24 cellular contexts compared by ENCODE assay signal in genomic region chr16:17607624-17608023, GRCh38.
A peak's percentile ranks its signal among the peaks of the same experiment; 100 is the strongest.
DNase-seq lines count a peak whose midpoint lies in the region; ATAC-seq, FAIRE-seq and TF ChIP-seq lines count a peak whose summit lies in the region.
"Had no signal": no experiment of that assay in that cellular context is flagged by ENCODE, and none has a peak within 500 bp of the region (broad histone marks: within the 10 kb centered on the region; RNA-seq: fewer than 3 reads in every experiment).

No MANE protein-coding gene starts in this region.

- in situ Hi-C loops in HepG2 (cut with HindIII; ENCODE audit: extremely low pct_ligation_motif_present, low pct_unique_long_range_greater_than_20kb): no loop called here

- H3K27me3 ChIP-seq in HepG2 (ENCODE audit: control insufficient read depth in 1 of 2, insufficient read depth in 2 of 2, low read length in 2 of 2): no peaks in the 10 kb centered on the region; a peak in 1 of 5 replicates

- H3K9me3 ChIP-seq in HepG2 (ENCODE audit: low read length): no peaks in the 10 kb centered on the region
- H3K9me3 ChIP-seq: neutrophil, transverse colon had no signal

- no peak for TF ChIP-seq RAD21 in HepG2 (CRISPR knock-in tag; IDR thresholded peaks at IDR 0.05)

- H4K20me1 ChIP-seq in HepG2 (ENCODE audit: insufficient read depth, low read length): no peaks in the 10 kb centered on the region

- H3K27ac ChIP-seq in HepG2 (ENCODE audit: extremely low read length, insufficient read depth, low read length): no peak overlapping the region
- H3K27ac ChIP-seq: neutrophil, transverse colon had no signal

- CTCF ChIA-PET in HepG2 (lab: Yijun Ruan, JAX; ENCODE audit: low intra/inter-chr PET ratio, low total read pairs): no interaction called here

- intact Hi-C loops in HepG2 (cut with micrococcal nuclease; ENCODE audit: unreplicated experiment): no loop called here

- 6% methylated on average over 6 of the region's 6 CpGs for WGBS in HepG2 (ENCODE audit: low lambda C conversion rate)

- FAIRE-seq in HepG2 (lab: Jason Lieb, UNC): no peak
- FAIRE-seq: astrocyte, endometrium, keratinocyte had no signal

- TF ChIP-seq CTCF in HepG2 (CRISPR knock-in tag; IDR thresholded peaks at IDR 0.05): no peak

- no peaks in the 10 kb centered on the region for H3K79me2 ChIP-seq in HepG2 (ENCODE audit: insufficient read depth, low read length)

- no peak for TF ChIP-seq EP300 in HepG2 (IDR thresholded peaks at IDR 0.05; ENCODE audit: low read depth in 2 of 2, low read length in 2 of 2)
- TF ChIP-seq EP300 in HepG2 (CRISPR knock-in tag; IDR thresholded peaks at IDR 0.05; ENCODE audit: borderline replicate concordance): no peak

- H3K4me3 ChIP-seq in HepG2 (replicated peaks in 1 of 3; ENCODE audit: insufficient read depth in 1 of 3, low read depth in 2 of 3, low read length in 3 of 3): no peak overlapping the region
- H3K4me3 ChIP-seq: GM23338, lung, transverse colon had no signal

- BruUV-seq in HepG2 (replicated peaks; lab: Mats Ljungman, UMichigan): no TSS peak

- H2AFZ ChIP-seq in HepG2 (ENCODE audit: low read length): no peak overlapping the region
- H2AFZ ChIP-seq: GM23338 had no signal

- H3K4me2 ChIP-seq in HepG2 (ENCODE audit: low read depth, low read length): no peak overlapping the region
- H3K4me2 ChIP-seq: GM23338 had no signal

- H3K9ac ChIP-seq in HepG2 (ENCODE audit: insufficient read depth, low read depth, low read length): no peak overlapping the region

- no peak for TF ChIP-seq POLR2A in HepG2 (IDR thresholded peaks at IDR 0.05; ENCODE audit: insufficient read depth in 1 of 2, low read depth in 2 of 2, low read length in 2 of 2)

- ATAC-seq in HG03045 (IDR thresholded peaks at IDR 0.05; ENCODE audit: unreplicated experiment): no peak
- ATAC-seq in GM19467 (IDR thresholded peaks at IDR 0.05; ENCODE audit: unreplicated experiment): no peak
- no peak for ATAC-seq in HepG2
- ATAC-seq: activated CD4-positive, CD25-positive, alpha-beta regulatory T cell treated with anti-CD3 and anti-CD28 coated beads, Interleukin-2, amount 50 U/mL, for 24 hours; GM23338 had no signal

- DNase-seq in NCI-H1417 (lab: John Stamatoyannopoulos, UW) (peak in 2 of 3 experiments; percentile 22 to 66), NCI-H1417 treated with DMSO at 0.1 percent for 48 hours (lab: John Stamatoyannopoulos, UW) (no peak), NCI-H1105 (lab: John Stamatoyannopoulos, UW) (peak; percentile 11), NCI-H345 treated with DMSO at 0.1 percent for 48 hours (lab: John Stamatoyannopoulos, UW; ENCODE audit: unreplicated experiment) (peak; percentile 46), left kidney (ENCODE audit: low read depth, low spot score) (peak; percentile 12), HepG2 (ENCODE audit: low spot score) (no peak)
- DNase-seq: 8988T; activated CD4-positive, alpha-beta memory T cell treated with anti-CD3 and anti-CD28 coated beads, Interleukin-2, amount 10 ng/mL, durations not matched to agents 7 days and 5 days; activated naive CD8-positive, alpha-beta T cell treated with anti-CD3 and anti-CD28 coated beads, Interleukin-2, amount 10 ng/mL, durations not matched to agents 7 days and 5 days; central memory CD4-positive, alpha-beta T cell; GDM1; HFFc6; NCI-H2081 treated with DMSO at 0.1 percent for 48 hours; stimulated activated CD8-positive, alpha-beta memory T cell treated with anti-CD3 and anti-CD28 coated beads, Interleukin-4, amount 100 ng/mL, for 48 hours; transverse colon had no signal

- POLR2A ChIA-PET in HepG2 (lab: Yijun Ruan, JAX): no interaction called here

- no peaks in the 10 kb centered on the region for H3K36me3 ChIP-seq in HepG2 (replicated peaks in 1 of 2; ENCODE audit: control insufficient read depth in 1 of 2, insufficient read depth in 2 of 2, low read length in 2 of 2)
- H3K36me3 ChIP-seq: neutrophil, transverse colon had no signal

- no peaks in the 10 kb centered on the region for H3K4me1 ChIP-seq in HepG2 (ENCODE audit: insufficient read depth, low read length)
- H3K4me1 ChIP-seq: transverse colon had no signal

TF ChIP-seq in HepG2, 621 proteins besides CTCF, POLR2A, EP300 and RAD21:
- TF ChIP-seq HINFP (CRISPR knock-in tag; IDR thresholded peaks at IDR 0.05; ENCODE audit: low read depth): no peak
- no peak for TF ChIP-seq TP53 (CRISPR knock-in tag; conservative IDR thresholded peaks at IDR 0.05)
- TF ChIP-seq NCOA5 (CRISPR knock-in tag; IDR thresholded peaks at IDR 0.05): no peak
- TF ChIP-seq ZNF10 (CRISPR knock-in tag; IDR thresholded peaks at IDR 0.05; ENCODE audit: borderline replicate concordance, low read depth): no peak
- TF ChIP-seq ZNF3 (CRISPR knock-in tag; IDR thresholded peaks at IDR 0.05): no peak
- no peak for TF ChIP-seq ZSCAN20 (CRISPR knock-in tag; IDR thresholded peaks at IDR 0.05; ENCODE audit: borderline replicate concordance)
- no peak for TF ChIP-seq KDM5B (CRISPR knock-in tag; IDR thresholded peaks at IDR 0.05; ENCODE audit: borderline replicate concordance)
- TF ChIP-seq ZKSCAN8 (CRISPR knock-in tag; IDR thresholded peaks at IDR 0.05; ENCODE audit: borderline replicate concordance): no peak

Comparison
In these comparisons a context has a peak if more than half of its experiments do, and no peak if none do; other contexts are left out.
1. DNase-seq: peak in NCI-H1417 (2 of 3), NCI-H1105 (single experiment), NCI-H345 treated with DMSO at 0.1 percent for 48 hours (single experiment) and left kidney (single experiment); none in NCI-H1417 treated with DMSO at 0.1 percent for 48 hours (single experiment) and HepG2 (single experiment).